In the genomic region with DNA sequence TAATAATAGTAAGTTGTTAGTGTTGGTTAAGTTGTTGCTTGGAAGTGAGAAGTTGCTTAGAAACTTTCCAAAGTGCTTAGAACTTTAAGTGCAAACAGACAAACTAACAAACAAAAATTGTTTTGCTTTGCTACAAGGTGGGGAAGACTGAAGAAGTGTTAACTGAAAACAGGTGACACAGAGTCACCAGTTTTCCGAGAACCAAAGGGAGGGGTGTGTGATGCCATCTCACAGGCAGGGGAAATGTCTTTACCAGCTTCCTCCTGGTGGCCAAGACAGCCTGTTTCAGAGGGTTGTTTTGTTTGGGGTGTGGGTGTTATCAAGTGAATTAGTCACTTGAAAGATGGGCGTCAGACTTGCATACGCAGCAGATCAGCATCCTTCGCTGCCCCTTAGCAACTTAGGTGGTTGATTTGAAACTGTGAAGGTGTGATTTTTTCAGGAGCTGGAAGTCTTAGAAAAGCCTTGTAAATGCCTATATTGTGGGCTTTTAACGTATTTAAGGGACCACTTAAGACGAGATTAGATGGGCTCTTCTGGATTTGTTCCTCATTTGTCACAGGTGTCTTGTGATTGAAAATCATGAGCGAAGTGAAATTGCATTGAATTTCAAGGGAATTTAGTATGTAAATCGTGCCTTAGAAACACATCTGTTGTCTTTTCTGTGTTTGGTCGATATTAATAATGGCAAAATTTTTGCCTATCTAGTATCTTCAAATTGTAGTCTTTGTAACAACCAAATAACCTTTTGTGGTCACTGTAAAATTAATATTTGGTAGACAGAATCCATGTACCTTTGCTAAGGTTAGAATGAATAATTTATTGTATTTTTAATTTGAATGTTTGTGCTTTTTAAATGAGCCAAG, we compare ENCODE assay signal across 8 cellular contexts. TPM values are rescaled to one million over a fixed set of nuclear protein-coding genes. Genes with fewer than 3 reads are reported as not detected.
DNase-seq lines count a peak whose midpoint lies in the region; ATAC-seq, FAIRE-seq and TF ChIP-seq lines count a peak whose summit lies in the region.

No MANE protein-coding gene starts in this region.

- H3K4me1 ChIP-seq in heart left ventricle: peaks cover 4 to 54% (median 45%) of the 10 kb centered on the region in 12 donors
- H3K4me1 ChIP-seq in sigmoid colon: peaks cover 0 to 58% (median 52%) of the 10 kb centered on the region in 4 donors

- no peak for FAIRE-seq in HTR-8/SVneo (lab: Jason Lieb, UNC)

- H3K9me3 ChIP-seq in heart left ventricle (no peaks in the 10 kb centered on the region), sigmoid colon (no peaks in the 10 kb centered on the region)

- peaks cover 47% of the 10 kb centered on the region for H3K4me1 Mint-ChIP-seq in activated naive CD4-positive, alpha-beta T cell treated with anti-CD3 and anti-CD28 coated beads, Interleukin-2, amount 10 ng/mL, durations not matched to agents 7 days and 5 days

- peak overlapping the region; percentile 97 for H3K27ac Mint-ChIP-seq in activated naive CD4-positive, alpha-beta T cell treated with anti-CD3 and anti-CD28 coated beads, Interleukin-2, amount 10 ng/mL, durations not matched to agents 7 days and 5 days

- H3K36me3 ChIP-seq in heart left ventricle (peaks cover 9 to 66% (median 35%) of the 10 kb centered on the region in 9 donors), sigmoid colon (peaks cover 8 to 44% (median 30%) of the 10 kb centered on the region in 4 donors)

- peak overlapping the region; percentile 98 to 100 (median 100) for H3K27ac ChIP-seq in heart left ventricle
- H3K27ac ChIP-seq in sigmoid colon: peak overlapping the region; percentile 97 to 100 (median 100)

- no peak for ATAC-seq in heart left ventricle
- no peak for ATAC-seq in HG02938 (IDR thresholded peaks at IDR 0.05; ENCODE audit: unreplicated experiment)

- CTCF ChIA-PET in activated naive CD4-positive, alpha-beta T cell treated with anti-CD3 and anti-CD28 coated beads, Interleukin-2, amount 10 ng/mL, durations not matched to agents 7 days and 5 days (lab: Charles Lee): interaction anchor here (1.1 to 6.3 kb wide), 2 partner anchors 51 to 73 kb away, joined by 3 to 53 read pairs; partner anchors contain the start of gene MALAT1

- TF ChIP-seq EP300 in sigmoid colon (IDR thresholded peaks at IDR 0.05): no peak

- intact Hi-C loops in heart left ventricle (cut with DNase I) (no loop called here), sigmoid colon (cut with DNase I) (no loop called here)

- DNase-seq in H4 (ENCODE audit: low spot score) (peak; percentile 68), SIG-M5 treated with dmso at 0.1 percent for 504 hours (lab: John Stamatoyannopoulos, UW; ENCODE audit: unreplicated experiment) (peak; percentile 86), heart left ventricle (peak in 2 of 5 donors; percentile 21 to 40), sigmoid colon (peak; percentile 76), HTR-8/SVneo (ENCODE audit: insufficient read length, low spot score) (no peak), COR-L47 (lab: John Stamatoyannopoulos, UW) (no peak)
- DNase-seq in activated naive CD4-positive, alpha-beta T cell treated with anti-CD3 and anti-CD28 coated beads, Interleukin-2, amount 10 ng/mL, durations not matched to agents 7 days and 5 days: peak; percentile 88

- 0 to 1% (median 1%) methylated on average over 9 of the region's 9 CpGs for WGBS in heart left ventricle, 4 donors
- WGBS in sigmoid colon, 2 donors: 1 to 2% methylated on average over 9 of the region's 9 CpGs

- peaks cover 71% of the 10 kb centered on the region for H3K36me3 Mint-ChIP-seq in activated naive CD4-positive, alpha-beta T cell treated with anti-CD3 and anti-CD28 coated beads, Interleukin-2, amount 10 ng/mL, durations not matched to agents 7 days and 5 days

- peaks cover 27% of the 10 kb centered on the region for H3K27me3 Mint-ChIP-seq in activated naive CD4-positive, alpha-beta T cell treated with anti-CD3 and anti-CD28 coated beads, Interleukin-2, amount 10 ng/mL, durations not matched to agents 7 days and 5 days

- H3K4me3 ChIP-seq in heart left ventricle: peak overlapping the region; percentile 75 to 96 (median 91)
- peak overlapping the region; percentile 74 to 88 (median 78) for H3K4me3 ChIP-seq in sigmoid colon

- H3K9me3 Mint-ChIP-seq in activated naive CD4-positive, alpha-beta T cell treated with anti-CD3 and anti-CD28 coated beads, Interleukin-2, amount 10 ng/mL, durations not matched to agents 7 days and 5 days: no peaks in the 10 kb centered on the region

- TF ChIP-seq POLR2A in heart left ventricle (IDR thresholded peaks at IDR 0.05) (peak; percentile 4 to 44), sigmoid colon (IDR thresholded peaks at IDR 0.05) (peak; percentile 7 to 19)

- H3K4me3 Mint-ChIP-seq in activated naive CD4-positive, alpha-beta T cell treated with anti-CD3 and anti-CD28 coated beads, Interleukin-2, amount 10 ng/mL, durations not matched to agents 7 days and 5 days: peak overlapping the region; percentile 87

- TF ChIP-seq CTCF in heart left ventricle (IDR thresholded peaks at IDR 0.05) (peak in 2 of 12 donors; percentile 8 to 9), sigmoid colon (IDR thresholded peaks at IDR 0.05) (no peak)

- H3K27me3 ChIP-seq in heart left ventricle: no peaks in the 10 kb centered on the region
- H3K27me3 ChIP-seq in sigmoid colon: no peaks in the 10 kb centered on the region

RNA-seq across cellular contexts. Expression of gene NEAT1, which starts 2.7 kb away (rescaled TPM):
- total RNA-seq in H4 (2014; rRNA removed; shearing (Covaris generic)): 2.9 and 3.4 TPM in 2 replicates
- total RNA-seq in heart left ventricle (100 to 1,000 TPM in 7 of 9 donors, 10 to 100 TPM in 2; 17.0 to 760 (median 507) TPM), sigmoid colon (100 to 1,000 TPM; 142 to 573 (median 268) TPM)
- polyA plus RNA-seq in heart left ventricle (100 to 1,000 TPM; 104 to 532 TPM), sigmoid colon (100 to 1,000 TPM in 1 of 3 donors, 10 to 100 TPM in 2; 26.8 to 587 (median 78.7) TPM)

RNA-seq across cellular contexts. Expression of gene FRMD8, which starts 38.9 kb away (rescaled TPM):
- total RNA-seq in H4 (2014; rRNA removed; shearing (Covaris generic)): 16.3 and 37.3 TPM in 2 replicates
- 10 to 100 TPM in 7 of 9 donors, 1 to 10 TPM in 2; 6.1 to 24.1 (median 11.3) TPM for total RNA-seq in heart left ventricle
- polyA plus RNA-seq in heart left ventricle: 10 to 100 TPM in 1 of 2 donors, 1 to 10 TPM in 1; 8.0 to 16.3 TPM
- total RNA-seq in sigmoid colon: 10 to 100 TPM; 10.7 to 27.5 (median 15.6) TPM
- polyA plus RNA-seq in sigmoid colon: 10 to 100 TPM; 21.6 to 29.0 (median 25.2) TPM

RNA-seq across cellular contexts. Expression of gene SLC25A45, which starts 42.9 kb away (rescaled TPM):
- total RNA-seq in H4 (2014; rRNA removed; shearing (Covaris generic)): 0.10 and 0.91 TPM in 2 replicates
- 10 to 100 TPM in 1 of 9 donors, 1 to 10 TPM in 8; 3.8 to 11.6 (median 6.6) TPM for total RNA-seq in heart left ventricle
- 1 to 10 TPM; 3.8 to 6.6 TPM for polyA plus RNA-seq in heart left ventricle
- 1 to 10 TPM; 2.5 to 8.9 (median 6.0) TPM for total RNA-seq in sigmoid colon
- polyA plus RNA-seq in sigmoid colon: 10 to 100 TPM in 1 of 3 donors, 1 to 10 TPM in 2; 1.2 to 12.8 (median 2.5) TPM

Comparison
In these comparisons a context has a peak if more than half of its experiments do, and no peak if none do; other contexts are left out.
1. DNase-seq: peak in H4 (single experiment), SIG-M5 treated with dmso at 0.1 percent for 504 hours (single experiment), activated naive CD4-positive, alpha-beta T cell treated with anti-CD3 and anti-CD28 coated beads, Interleukin-2, amount 10 ng/mL, durations not matched to agents 7 days and 5 days (single experiment) and sigmoid colon (single experiment); none in HTR-8/SVneo (single experiment) and COR-L47 (single experiment).